21 cellular contexts compared by ENCODE assay signal in the genomic region with DNA sequence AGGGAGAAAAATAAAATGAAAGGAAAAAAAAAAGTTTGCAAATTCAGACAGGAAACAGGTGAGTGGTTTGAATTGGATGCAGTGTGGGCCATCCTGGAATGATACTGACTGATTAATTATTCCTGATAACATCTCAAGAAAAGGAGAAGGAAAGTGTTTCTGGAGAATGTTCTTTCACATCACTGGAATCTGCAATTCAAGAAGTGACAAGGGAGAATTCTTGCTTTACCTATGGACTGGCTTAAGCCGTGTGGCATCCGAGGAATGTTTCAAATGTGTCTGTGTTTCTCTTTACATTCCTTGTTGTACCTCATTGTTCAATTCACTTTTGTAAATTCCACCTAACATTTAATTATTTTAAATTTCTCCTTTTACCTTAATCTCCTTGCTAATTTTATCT.
DNase-seq lines count a peak whose midpoint lies in the region; ATAC-seq, FAIRE-seq and TF ChIP-seq lines count a peak whose summit lies in the region.
"Had no signal": no experiment of that assay in that cellular context is flagged by ENCODE, and none has a peak within 500 bp of the region (broad histone marks: within the 10 kb centered on the region; RNA-seq: fewer than 3 reads in every experiment).

No MANE protein-coding gene starts in this region.

- no peak overlapping the region for H2AK5ac ChIP-seq in H9 (ENCODE audit: insufficient read length, low read length)

- H3F3A ChIP-seq in PC-9 (ENCODE audit: insufficient read depth, low read depth) = no peaks in the 10 kb centered on the region

- no peak overlapping the region for H3K4me2 ChIP-seq in H9 (ENCODE audit: insufficient read depth, insufficient read length, low read length)
- no peak overlapping the region for H3K4me2 ChIP-seq in GM12878 (ENCODE audit: control insufficient read depth, insufficient read depth)
- H3K4me2 ChIP-seq in PC-9 = no peak overlapping the region
- H3K4me2 ChIP-seq: A549; BLaER1 treated with 17β-estradiol and CSF1 and Interleukin-3, amounts not matched to agents 10 nM and 100 nM had no signal

- CTCF ChIA-PET in GM12878 (lab: Yijun Ruan, JAX) (no interaction called here), PC-9 (lab: Charles Lee) (no interaction called here)

- WGBS in H9 (ENCODE audit: extremely low coverage, insufficient read length, low lambda C conversion rate) = no CpG with 5 or more reads among the region's 2 CpGs
- WGBS in GM12878 (ENCODE audit: insufficient coverage, insufficient replicate concordance, low lambda C conversion rate, missing lambda C conversion rate) = 59% methylated on average over 2 of the region's 2 CpGs
- WGBS in suprapubic skin = 86% methylated on average over 2 of the region's 2 CpGs

- H3K9ac ChIP-seq in H9 (ENCODE audit: extremely low read depth, insufficient read length, low read length) (no peak overlapping the region), GM12878 (ENCODE audit: control insufficient read depth, insufficient read depth, low read length) (no peak overlapping the region)
- H3K9ac ChIP-seq: BLaER1 treated with 17β-estradiol and CSF1 and Interleukin-3, amounts not matched to agents 10 nM and 100 nM had no signal

- TSS peak; percentile 38 for BruUV-seq in GM12878 (replicated peaks; lab: Mats Ljungman, UMichigan)
- no TSS peak for BruUV-seq in PC-9 (replicated peaks; lab: Mats Ljungman, UMichigan)

- RAD21 ChIA-PET in GM12878 (lab: Charles Lee; ENCODE audit: unreplicated experiment) = no interaction called here

- no peak overlapping the region for H2BK120ac ChIP-seq in H9 (ENCODE audit: low read depth, low read length, poor library complexity, severe bottlenecking)

- H3K79me2 ChIP-seq in H9 (ENCODE audit: insufficient read depth, low read length) (no peaks in the 10 kb centered on the region), GM12878 (ENCODE audit: control insufficient read depth, insufficient read depth, low read length) (no peaks in the 10 kb centered on the region), PC-9 (ENCODE audit: low read depth) (no peaks in the 10 kb centered on the region)

- TF ChIP-seq CTCF in H9 (conservative IDR thresholded peaks at IDR 0.05) (no peak), GM12878 (IDR thresholded peaks at IDR 0.05 in 2 of 3, conservative IDR thresholded peaks at IDR 0.05 in 1 of 3; ENCODE audit: control insufficient read depth in 2 of 3, extremely low read depth in 1 of 3, insufficient read depth in 1 of 3, low read depth in 3 of 3, low read length in 3 of 3) (no peak), suprapubic skin (IDR thresholded peaks at IDR 0.05) (no peak), PC-9 (conservative IDR thresholded peaks at IDR 0.05) (no peak), progenitor cell of endocrine pancreas (IDR thresholded peaks at IDR 0.05; ENCODE audit: unreplicated experiment) (no peak)

- no peak overlapping the region for H4K91ac ChIP-seq in H9 (ENCODE audit: insufficient read length, low read depth, low read length)

- H3K27ac ChIP-seq in H9 (ENCODE audit: insufficient read length, low read depth, low read length) = no peak overlapping the region
- no peak overlapping the region for H3K27ac ChIP-seq in GM12878 (ENCODE audit: control insufficient read depth, insufficient read depth)
- no peak overlapping the region for H3K27ac ChIP-seq in suprapubic skin
- H3K27ac ChIP-seq in PC-9 = no peak overlapping the region
- H3K27ac ChIP-seq: A549; BLaER1 treated with 17β-estradiol and CSF1 and Interleukin-3, amounts not matched to agents 10 nM and 100 nM; Peyer's patch; SK-N-MC had no signal

- H3K79me1 ChIP-seq in H9 (ENCODE audit: insufficient read depth, low read depth, low read length, poor library complexity, severe bottlenecking) = no peaks in the 10 kb centered on the region

- TF ChIP-seq EP300 in GM12878 (IDR thresholded peaks at IDR 0.05; ENCODE audit: borderline replicate concordance in 1 of 2, control insufficient read depth in 1 of 2, low read depth in 2 of 2, low read length in 2 of 2) (no peak), suprapubic skin (IDR thresholded peaks at IDR 0.05) (no peak)

- H3K9me3 ChIP-seq in H9 (ENCODE audit: control insufficient read depth, low read depth, low read length) = no peaks in the 10 kb centered on the region
- H3K9me3 ChIP-seq in GM12878 (replicated peaks; ENCODE audit: control insufficient read depth, insufficient read depth, low read length) = no peaks in the 10 kb centered on the region
- no peaks in the 10 kb centered on the region for H3K9me3 ChIP-seq in suprapubic skin
- H3K9me3 ChIP-seq in PC-9 (ENCODE audit: insufficient read depth, low read depth) = no peaks in the 10 kb centered on the region
- H3K9me3 ChIP-seq: A549; BLaER1 treated with 17β-estradiol and CSF1 and Interleukin-3, amounts not matched to agents 10 nM and 100 nM; Peyer's patch had no signal

- H3K4me1 Mint-ChIP-seq in H9 = peaks cover 37 to 38% of the 10 kb centered on the region in 2 experiments
- peaks cover 4% of the 10 kb centered on the region for H3K4me1 Mint-ChIP-seq in progenitor cell of endocrine pancreas (ENCODE audit: low read depth)

- H3K27me3 Mint-ChIP-seq in H9 (ENCODE audit: low read depth) (no peaks in the 10 kb centered on the region), progenitor cell of endocrine pancreas (no peaks in the 10 kb centered on the region)

- TF ChIP-seq POLR2A in GM12878 (IDR thresholded peaks at IDR 0.05; ENCODE audit: low read depth, low read length) (no peak), suprapubic skin (IDR thresholded peaks at IDR 0.05) (no peak)

- no peak overlapping the region for H2BK12ac ChIP-seq in H9 (ENCODE audit: insufficient read length, low read depth, low read length)

- H3K14ac ChIP-seq in H9 (ENCODE audit: insufficient read depth, low read length) = no peak overlapping the region

- SMC1A ChIA-PET in GM12878 (lab: Charles Lee; ENCODE audit: uncharacterized antibody, unreplicated experiment) = no interaction called here

- H2AFZ ChIP-seq in H9 (ENCODE audit: low read length) (no peak overlapping the region), GM12878 (ENCODE audit: control insufficient read depth, low read depth, low read length) (no peak overlapping the region), PC-9 (no peak overlapping the region)

- in situ Hi-C loops in GM12878 (cut with MboI) = no loop called here

- no peaks in the 10 kb centered on the region for H3K23me2 ChIP-seq in H9 (ENCODE audit: insufficient read length, low read depth, low read length, poor library complexity, severe bottlenecking)

- no peaks in the 10 kb centered on the region for H3K9me2 ChIP-seq in PC-9 (ENCODE audit: insufficient read depth)

- no peak for ATAC-seq in GM12878
- ATAC-seq: A549 had no signal

- peaks cover 5% of the 10 kb centered on the region; the same call in 1 of the 2 replicates for H3K4me1 ChIP-seq in H9 (ENCODE audit: insufficient read depth, low read length)
- no peaks in the 10 kb centered on the region for H3K4me1 ChIP-seq in GM12878 (ENCODE audit: control insufficient read depth, insufficient read depth, low read length)
- H3K4me1 ChIP-seq in suprapubic skin = no peaks in the 10 kb centered on the region
- no peaks in the 10 kb centered on the region for H3K4me1 ChIP-seq in PC-9 (replicated peaks; ENCODE audit: insufficient read depth)
- H3K4me1 ChIP-seq: A549; BLaER1 treated with 17β-estradiol and CSF1 and Interleukin-3, amounts not matched to agents 10 nM and 100 nM; Peyer's patch had no signal

- H3K4me3 Mint-ChIP-seq in H9 = no peak overlapping the region
- H3K4me3 Mint-ChIP-seq in progenitor cell of endocrine pancreas (ENCODE audit: low read depth) = no peak overlapping the region
- H3K4me3 Mint-ChIP-seq: CD4-positive, alpha-beta T cell had no signal

- no peak overlapping the region for H2BK5ac ChIP-seq in H9 (ENCODE audit: insufficient read length, low read length)

- no peak overlapping the region for H3K23ac ChIP-seq in H9 (ENCODE audit: insufficient read length, low read depth, low read length)

- H4K8ac ChIP-seq in H9 (replicated peaks; ENCODE audit: insufficient read length, low read depth, low read length) = no peak overlapping the region

- H3K9me3 Mint-ChIP-seq in H9 (peaks cover 8 to 10% of the 10 kb centered on the region in 2 experiments; a peak in 4 of 5 replicates), progenitor cell of endocrine pancreas (ENCODE audit: low read depth) (peaks cover 4% of the 10 kb centered on the region)

- intact Hi-C loops in GM12878 (cut with micrococcal nuclease; ENCODE audit: unreplicated experiment) (no loop called here), PC-9 (cut with micrococcal nuclease; ENCODE audit: unreplicated experiment) (no loop called here)

- H2BK20ac ChIP-seq in H9 (ENCODE audit: low read depth, low read length, poor library complexity, severe bottlenecking) = no peak overlapping the region

- H3K36me3 ChIP-seq in GM12878 (ENCODE audit: control insufficient read depth in 2 of 2, insufficient read depth in 2 of 2, low read length in 1 of 2) (peaks cover 0 to 3% of the 10 kb centered on the region in 2 experiments; a peak in 2 of 4 replicates), suprapubic skin (no peaks in the 10 kb centered on the region), PC-9 (ENCODE audit: low read depth) (no peaks in the 10 kb centered on the region)
- H3K36me3 ChIP-seq: BLaER1 treated with 17β-estradiol and CSF1 and Interleukin-3, amounts not matched to agents 10 nM and 100 nM; Peyer's patch had no signal

- H4K20me1 ChIP-seq in H9 (ENCODE audit: control insufficient read depth, insufficient read depth, insufficient read length) (no peaks in the 10 kb centered on the region), GM12878 (ENCODE audit: control insufficient read depth, insufficient read depth) (no peaks in the 10 kb centered on the region), PC-9 (ENCODE audit: insufficient read depth) (no peaks in the 10 kb centered on the region)
- H4K20me1 ChIP-seq: BLaER1 treated with 17β-estradiol and CSF1 and Interleukin-3, amounts not matched to agents 10 nM and 100 nM had no signal

- H3K4ac ChIP-seq in H9 (ENCODE audit: low read depth, low read length) = no peak overlapping the region

- no peak overlapping the region for H2BK15ac ChIP-seq in H9 (ENCODE audit: low read depth, low read length)

- no peak overlapping the region for H3K4me3 ChIP-seq in GM12878
- no peak overlapping the region for H3K4me3 ChIP-seq in suprapubic skin
- no peak overlapping the region for H3K4me3 ChIP-seq in PC-9
- H3K4me3 ChIP-seq: A549; BLaER1 treated with 17β-estradiol and CSF1 and Interleukin-3, amounts not matched to agents 10 nM and 100 nM; Peyer's patch; SK-N-MC had no signal

- POLR2A ChIA-PET in GM12878 (lab: Charles Lee) = no interaction called here
- POLR2A ChIA-PET in PC-9 (lab: Charles Lee; ENCODE audit: unreplicated experiment) = no interaction called here

- H3K18ac ChIP-seq in H9 (ENCODE audit: insufficient read length, low read depth, low read length) = no peak overlapping the region

- H3K56ac ChIP-seq in H9 (ENCODE audit: insufficient read length, low read depth, low read length) = no peak overlapping the region

- H3K27me3 ChIP-seq in H9 (ENCODE audit: insufficient read depth, low read length) (no peaks in the 10 kb centered on the region), GM12878 (replicated peaks in 1 of 2; ENCODE audit: control insufficient read depth in 2 of 2, insufficient read depth in 2 of 2, low read length in 1 of 2) (no peaks in the 10 kb centered on the region), suprapubic skin (no peaks in the 10 kb centered on the region), PC-9 (ENCODE audit: insufficient read depth, low read depth) (no peaks in the 10 kb centered on the region)
- H3K27me3 ChIP-seq: BLaER1 treated with 17β-estradiol and CSF1 and Interleukin-3, amounts not matched to agents 10 nM and 100 nM; Peyer's patch had no signal

- no peak overlapping the region for H4K5ac ChIP-seq in H9 (ENCODE audit: insufficient read length, low read depth, low read length)

- DNase-seq in H9 (no peak), GM12878 (ENCODE audit: low read depth, low spot score) (no peak), islet precursor cell (peak; percentile 53), suprapubic skin (ENCODE audit: low spot score in 2 of 2) (no peak), PC-9 (no peak), GM19240 (ENCODE audit: insufficient read length, low spot score) (no peak), progenitor cell of endocrine pancreas (ENCODE audit: low spot score, unreplicated experiment) (no peak)
- DNase-seq: AML-193; CD4-positive, alpha-beta T cell; HCEC 1CT; NCI-H1048; NCI-H1417; NCI-H1694; NCI-H2029 treated with DMSO at 0.1 percent for 48 hours; NCI-H526 treated with DMSO at 0.1 percent for 48 hours; Peyer's patch; SIG-M5 had no signal

- H3K27ac Mint-ChIP-seq in H9 (peak overlapping the region in 2 of 3 experiments; percentile 79 to 96; a peak in 4 of 7 replicates), progenitor cell of endocrine pancreas (no peak overlapping the region)
- H3K27ac Mint-ChIP-seq: CD4-positive, alpha-beta T cell had no signal

- no peak for FAIRE-seq in GM12878 (lab: Jason Lieb, UNC)
- FAIRE-seq: A549, G401.6 had no signal

- no peak overlapping the region for H3T11ph ChIP-seq in H9 (ENCODE audit: low read length)

- H3K36me3 Mint-ChIP-seq in H9 (ENCODE audit: insufficient read depth in 1 of 3, low read depth in 3 of 3) (peaks cover 3 to 24% (median 8%) of the 10 kb centered on the region in 3 experiments), progenitor cell of endocrine pancreas (ENCODE audit: insufficient read depth) (peaks cover 2% of the 10 kb centered on the region)

- TF ChIP-seq RAD21 in GM12878 (IDR thresholded peaks at IDR 0.05; ENCODE audit: insufficient read depth, low read depth, low read length) = no peak
